Comparison of ENCODE assay signal across 1 cellular context in genomic region chr15:85925649-85926237, GRCh38.
TF ChIP-seq lines count a peak whose summit lies in the region.

No MANE protein-coding gene starts in this region.

TF ChIP-seq in H1, 55 proteins besides CTCF, POLR2A, EP300 and RAD21 (continued from another document):
- TF ChIP-seq CHD7 (IDR thresholded peaks at IDR 0.05; ENCODE audit: insufficient replicate concordance, low read length) (no peak), CBX8 (IDR thresholded peaks at IDR 0.05; ENCODE audit: borderline replicate concordance, low read depth, low read length) (no peak), SIX5 (IDR thresholded peaks at IDR 0.05; ENCODE audit: low read depth, low read length) (no peak), KDM1A (IDR thresholded peaks at IDR 0.05; ENCODE audit: borderline replicate concordance, low read length) (no peak), E2F6 (IDR thresholded peaks at IDR 0.05) (peak; percentile 83), MAX (IDR thresholded peaks at IDR 0.05) (peak; percentile 24; the same call in 1 of the 2 replicates), SIN3A (conservative IDR thresholded peaks at IDR 0.05 in 1 of 2, IDR thresholded peaks at IDR 0.05 in 1 of 2; ENCODE audit: low read depth in 1 of 2, low read length in 2 of 2) (no peak), CTBP2 (IDR thresholded peaks at IDR 0.05; ENCODE audit: borderline replicate concordance, insufficient read depth, insufficient read length, low read length) (no peak), CBX5 (IDR thresholded peaks at IDR 0.05; ENCODE audit: low read depth, low read length) (no peak)
